13 cellular contexts compared by ENCODE assay signal in the genomic region with DNA sequence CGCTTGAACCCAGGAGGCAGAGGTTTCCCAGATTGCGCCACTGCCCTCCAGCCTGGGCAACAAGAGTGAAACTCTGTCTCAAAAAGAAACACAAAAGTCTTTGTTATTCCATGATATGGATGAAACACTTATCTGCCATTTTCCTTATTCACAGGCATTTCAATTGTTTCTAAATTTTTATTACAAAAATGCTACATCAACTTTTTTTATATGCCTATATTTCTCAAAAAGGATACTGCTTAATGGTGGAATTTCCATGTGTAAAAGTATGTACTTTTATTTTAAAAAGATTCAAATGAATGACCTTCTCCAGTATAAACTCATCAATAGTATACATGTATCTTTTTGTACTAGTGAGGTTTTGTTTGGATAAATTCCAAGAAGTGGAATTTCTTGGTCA. TPM values are rescaled to one million over a fixed set of nuclear protein-coding genes. Genes with fewer than 3 reads are reported as not detected.
A peak's percentile ranks its signal among the peaks of the same experiment; 100 is the strongest.
DNase-seq lines count a peak whose midpoint lies in the region; ATAC-seq and TF ChIP-seq lines count a peak whose summit lies in the region.
"Had no signal": no experiment of that assay in that cellular context is flagged by ENCODE, and none has a peak within 500 bp of the region (broad histone marks: within the 10 kb centered on the region; RNA-seq: fewer than 3 reads in every experiment).

No MANE protein-coding gene starts in this region.

- H3K27me3 ChIP-seq in SK-N-SH (ENCODE audit: insufficient read depth) (no peaks in the 10 kb centered on the region), adipocyte (replicated peaks; ENCODE audit: control insufficient read depth, insufficient read depth, low read length) (no peaks in the 10 kb centered on the region)

- H3K79me2 ChIP-seq in SK-N-SH (ENCODE audit: insufficient read depth), result no peaks in the 10 kb centered on the region

- H3K27me3 Mint-ChIP-seq in glutamatergic neuron (ENCODE audit: unreplicated experiment), result no peaks in the 10 kb centered on the region
- H3K27me3 Mint-ChIP-seq: B cell; CD4-positive, alpha-beta T cell had no signal

- ATAC-seq in SK-N-SH treated with all-trans-retinoic acid at 6 μM for 48 hours, result no peak
- ATAC-seq in stimulated activated effector memory CD8-positive, alpha-beta T cell treated with anti-CD3 and anti-CD28 coated beads, Interleukin-12 subunit alpha, Interleukin-12 subunit beta, amount 100 ng/mL, for 72 hours, result no peak

- no peaks in the 10 kb centered on the region for H3K9me2 ChIP-seq in SK-N-SH

- no peak overlapping the region for H3K4me3 Mint-ChIP-seq in stimulated activated effector memory CD8-positive, alpha-beta T cell treated with anti-CD3 and anti-CD28 coated beads, Interleukin-12 subunit alpha, Interleukin-12 subunit beta, amount 100 ng/mL, for 72 hours
- H3K4me3 Mint-ChIP-seq in glutamatergic neuron (ENCODE audit: unreplicated experiment), result no peak overlapping the region
- H3K4me3 Mint-ChIP-seq: B cell; CD4-positive, alpha-beta T cell; GM23338 had no signal

- H3K27ac ChIP-seq in SK-N-SH (ENCODE audit: low read depth in 2 of 2, low read length in 1 of 2), result peak overlapping the region; percentile 23 to 69; a peak in 3 of 4 replicates
- H3K27ac ChIP-seq: 22Rv1 had no signal

- peaks cover 16% of the 10 kb centered on the region for H3F3A ChIP-seq in SK-N-SH (replicated peaks; ENCODE audit: insufficient read depth)

- H2AFZ ChIP-seq in SK-N-SH (ENCODE audit: low read depth), result peak overlapping the region; percentile 22; the same call in 1 of the 2 replicates
- H2AFZ ChIP-seq: GM23338 had no signal

- H3K9ac ChIP-seq in SK-N-SH, result no peak overlapping the region; the same call in 1 of the 2 replicates
- H3K9ac ChIP-seq in adipocyte (ENCODE audit: low read length), result peak overlapping the region; percentile 67

- TF ChIP-seq EP300 in SK-N-SH (IDR thresholded peaks at IDR 0.05; ENCODE audit: borderline replicate concordance in 1 of 2, low read depth in 1 of 2, low read length in 1 of 2), result no peak

- TF ChIP-seq RAD21 in SK-N-SH (IDR thresholded peaks at IDR 0.05; ENCODE audit: low read length), result no peak

- H4K20me1 ChIP-seq in SK-N-SH (ENCODE audit: insufficient read depth), result no peaks in the 10 kb centered on the region

- H3K4me3 ChIP-seq in SK-N-SH (ENCODE audit: low read depth in 2 of 2, low read length in 1 of 2) (no peak overlapping the region), adipocyte (ENCODE audit: low read length) (peak overlapping the region; percentile 66)
- H3K4me3 ChIP-seq: GM12878, GM23338 had no signal

- CTCF ChIA-PET in SK-N-SH (lab: Yijun Ruan, JAX), result interaction anchor here (0.5 to 17.2 kb wide), 34 partner anchors 9 to 357 kb away, joined by 3 to 273 read pairs (median 4); no protein-coding TSS in a partner anchor

- no peak for TF ChIP-seq CTCF in SK-N-SH (IDR thresholded peaks at IDR 0.05)
- no peak for TF ChIP-seq CTCF in glutamatergic neuron (IDR thresholded peaks at IDR 0.05; ENCODE audit: partially characterized antibody, unreplicated experiment)

- H3K27ac Mint-ChIP-seq in stimulated activated effector memory CD8-positive, alpha-beta T cell treated with anti-CD3 and anti-CD28 coated beads, Interleukin-12 subunit alpha, Interleukin-12 subunit beta, amount 100 ng/mL, for 72 hours, result peak overlapping the region; percentile 46
- H3K27ac Mint-ChIP-seq in glutamatergic neuron (ENCODE audit: unreplicated experiment), result no peak overlapping the region
- H3K27ac Mint-ChIP-seq: B cell; CD4-positive, alpha-beta T cell; GM23338 had no signal

- H3K4me2 ChIP-seq in SK-N-SH, result no peak overlapping the region
- H3K4me2 ChIP-seq: GM23338 had no signal

- H3K9me3 ChIP-seq in SK-N-SH, result no peaks in the 10 kb centered on the region
- H3K9me3 ChIP-seq in adipocyte (ENCODE audit: control insufficient read depth, low read length), result no peaks in the 10 kb centered on the region

- no peaks in the 10 kb centered on the region for H3K9me3 Mint-ChIP-seq in stimulated activated effector memory CD8-positive, alpha-beta T cell treated with anti-CD3 and anti-CD28 coated beads, Interleukin-12 subunit alpha, Interleukin-12 subunit beta, amount 100 ng/mL, for 72 hours
- H3K9me3 Mint-ChIP-seq in glutamatergic neuron (ENCODE audit: unreplicated experiment), result no peaks in the 10 kb centered on the region
- H3K9me3 Mint-ChIP-seq: CD4-positive, alpha-beta T cell; GM23338 had no signal

- WGBS in SK-N-SH (ENCODE audit: low lambda C conversion rate), result 100% methylated on average over 2 of the region's 2 CpGs

- peaks cover 0 to 11% of the 10 kb centered on the region in 2 experiments; a peak in 2 of 4 replicates for H3K4me1 ChIP-seq in SK-N-SH (ENCODE audit: control insufficient read depth in 1 of 2, insufficient read depth in 2 of 2, low read depth in 1 of 2, low read length in 1 of 2)
- peaks cover 10% of the 10 kb centered on the region for H3K4me1 ChIP-seq in adipocyte (ENCODE audit: control insufficient read depth, insufficient read depth, low read length)

- H3K4me1 Mint-ChIP-seq in stimulated activated effector memory CD8-positive, alpha-beta T cell treated with anti-CD3 and anti-CD28 coated beads, Interleukin-12 subunit alpha, Interleukin-12 subunit beta, amount 100 ng/mL, for 72 hours, result no peaks in the 10 kb centered on the region
- H3K4me1 Mint-ChIP-seq in glutamatergic neuron (ENCODE audit: low read depth, unreplicated experiment), result no peaks in the 10 kb centered on the region
- H3K4me1 Mint-ChIP-seq: B cell, GM23338 had no signal

- peaks cover 96% of the 10 kb centered on the region for H3K36me3 Mint-ChIP-seq in stimulated activated effector memory CD8-positive, alpha-beta T cell treated with anti-CD3 and anti-CD28 coated beads, Interleukin-12 subunit alpha, Interleukin-12 subunit beta, amount 100 ng/mL, for 72 hours
- H3K36me3 Mint-ChIP-seq in glutamatergic neuron (ENCODE audit: unreplicated experiment), result no peaks in the 10 kb centered on the region

- DNase-seq in SK-N-SH (no peak), adipocyte (ENCODE audit: low read depth) (peak; percentile 40), fibroblast of peridontal ligament (ENCODE audit: extremely low read depth) (peak; percentile 30), GM19240 (ENCODE audit: insufficient read length, low spot score) (no peak), glutamatergic neuron (no peak)
- no peak for DNase-seq in stimulated activated effector memory CD8-positive, alpha-beta T cell treated with anti-CD3 and anti-CD28 coated beads, Interleukin-12 subunit alpha, Interleukin-12 subunit beta, amount 100 ng/mL, for 72 hours (ENCODE audit: low spot score in 2 of 2)
- DNase-seq in activated naive CD4-positive, alpha-beta T cell (lab: John Stamatoyannopoulos, UW), result no peak
- DNase-seq: CD4-positive, alpha-beta T cell had no signal

- POLR2A ChIA-PET in SK-N-SH (lab: Yijun Ruan, JAX), result no interaction called here

- H3K36me3 ChIP-seq in SK-N-SH (replicated peaks in 1 of 2; ENCODE audit: control insufficient read depth in 1 of 2, insufficient read depth in 2 of 2, low read length in 1 of 2) (peaks cover 70 to 75% of the 10 kb centered on the region in 2 experiments), adipocyte (ENCODE audit: control insufficient read depth, insufficient read depth, low read length, severe bottlenecking) (peaks cover 52% of the 10 kb centered on the region)

TF ChIP-seq in SK-N-SH, 30 proteins besides CTCF, POLR2A, EP300 and RAD21 (continues in another document):
- TF ChIP-seq YY1 (IDR thresholded peaks at IDR 0.05; ENCODE audit: low read depth), result no peak
- no peak for TF ChIP-seq NFIC (IDR thresholded peaks at IDR 0.05; ENCODE audit: borderline replicate concordance)
- TF ChIP-seq JUND (IDR thresholded peaks at IDR 0.05), result no peak
- no peak for TF ChIP-seq CHD2 (IDR thresholded peaks at IDR 0.05; ENCODE audit: low read length, partially characterized antibody)
- no peak for TF ChIP-seq EZH2phosphoT487 (IDR thresholded peaks at IDR 0.05; ENCODE audit: borderline replicate concordance, low read depth)
- no peak for TF ChIP-seq RFX5 (IDR thresholded peaks at IDR 0.05; ENCODE audit: low read length)

TF ChIP-seq in SK-N-SH treated with all-trans-retinoic acid at 6 μM for 48 hours, 23 proteins besides CTCF, POLR2A, EP300 and RAD21:
- TF ChIP-seq ARNTL (CRISPR knock-in tag; IDR thresholded peaks at IDR 0.05; ENCODE audit: borderline replicate concordance, low read depth), result no peak
- no peak for TF ChIP-seq RARB (CRISPR knock-in tag; IDR thresholded peaks at IDR 0.05)
- no peak for TF ChIP-seq ZFP3 (CRISPR knock-in tag; IDR thresholded peaks at IDR 0.05)
- TF ChIP-seq, protein P1, sequence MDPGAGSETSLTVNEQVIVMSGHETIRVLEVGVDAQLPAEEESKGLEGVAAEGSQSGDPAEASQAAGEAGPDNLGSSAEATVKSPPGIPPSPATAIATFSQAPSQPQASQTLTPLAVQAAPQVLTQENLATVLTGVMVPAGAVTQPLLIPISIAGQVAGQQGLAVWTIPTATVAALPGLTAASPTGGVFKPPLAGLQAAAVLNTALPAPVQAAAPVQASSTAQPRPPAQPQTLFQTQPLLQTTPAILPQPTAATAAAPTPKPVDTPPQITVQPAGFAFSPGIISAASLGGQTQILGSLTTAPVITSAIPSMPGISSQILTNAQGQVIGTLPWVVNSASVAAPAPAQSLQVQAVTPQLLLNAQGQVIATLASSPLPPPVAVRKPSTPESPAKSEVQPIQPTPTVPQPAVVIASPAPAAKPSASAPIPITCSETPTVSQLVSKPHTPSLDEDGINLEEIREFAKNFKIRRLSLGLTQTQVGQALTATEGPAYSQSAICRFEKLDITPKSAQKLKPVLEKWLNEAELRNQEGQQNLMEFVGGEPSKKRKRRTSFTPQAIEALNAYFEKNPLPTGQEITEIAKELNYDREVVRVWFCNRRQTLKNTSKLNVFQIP (CRISPR knock-in tag; IDR thresholded peaks at IDR 0.05; ENCODE audit: borderline replicate concordance, low read depth), result no peak

RNA-seq across cellular contexts. Expression of a gene that starts 41.9 kb away (rescaled TPM):
- 26.0 and 30.0 TPM in 2 replicates for polyA plus RNA-seq in SK-N-SH (2012; rRNA removed)
- polyA plus RNA-seq in SK-N-SH (2012; cell fraction: cytosol; rRNA removed), result 36.1 and 52.6 TPM in 2 replicates
- 16.6 and 24.6 TPM in 2 replicates for polyA plus RNA-seq in SK-N-SH (2012; cell fraction: nucleus; rRNA removed)
- total RNA-seq in glutamatergic neuron (ENCODE audit: unreplicated experiment), result 54.6 TPM

Comparison
In these comparisons a context has a peak if more than half of its experiments do, and no peak if none do; other contexts are left out.
1. DNase-seq: peak in adipocyte (single experiment) and fibroblast of peridontal ligament (single experiment); none in SK-N-SH (single experiment), stimulated activated effector memory CD8-positive, alpha-beta T cell treated with anti-CD3 and anti-CD28 coated beads, Interleukin-12 subunit alpha, Interleukin-12 subunit beta, amount 100 ng/mL, for 72 hours (0 of 2), activated naive CD4-positive, alpha-beta T cell (0 of 4), GM19240 (single experiment) and glutamatergic neuron (single experiment).